ENCODE assay signal across 21 cellular contexts in the genomic region with DNA sequence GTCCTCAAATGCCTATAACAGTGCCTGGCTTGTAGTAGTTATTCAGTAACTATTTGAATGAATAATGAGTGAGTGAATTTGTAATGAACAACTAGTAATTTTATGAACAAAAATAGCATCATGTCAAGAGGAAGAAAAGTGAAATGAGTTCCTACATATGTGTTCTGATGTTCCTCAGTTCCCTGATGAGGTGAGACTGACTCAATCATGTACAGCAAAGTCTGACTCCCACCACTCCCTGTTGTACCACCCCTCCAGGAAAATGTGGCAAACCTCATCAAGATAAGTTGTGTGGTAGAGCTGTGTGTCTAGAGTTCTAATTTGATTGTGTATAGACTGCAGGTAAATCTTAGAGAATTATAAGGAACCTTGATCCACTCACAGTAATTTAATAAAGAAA.
DNase-seq lines count a peak whose midpoint lies in the region; ATAC-seq and TF ChIP-seq lines count a peak whose summit lies in the region.
"Had no signal": no experiment of that assay in that cellular context is flagged by ENCODE, and none has a peak within 500 bp of the region (broad histone marks: within the 10 kb centered on the region; RNA-seq: fewer than 3 reads in every experiment).

No MANE protein-coding gene starts in this region.

- H3K4me1 ChIP-seq in hepatocyte (ENCODE audit: insufficient read depth) = no peaks in the 10 kb centered on the region
- H3K4me1 ChIP-seq: HAP-1 had no signal

- peak overlapping the region; percentile 47 for H3K27ac Mint-ChIP-seq in activated CD4-positive, alpha-beta T cell treated with anti-CD3 and anti-CD28 coated beads, Interleukin-2, amount 10 ng/mL, durations not matched to agents 7 days and 5 days
- no peak overlapping the region for H3K27ac Mint-ChIP-seq in T-helper 2 cell treated with Interferon-gamma antibody and Interleukin-4, amounts not matched to agents 5 μg/mL and 100 μg/mL, for 36 hours
- no peak overlapping the region for H3K27ac Mint-ChIP-seq in natural killer cell
- H3K27ac Mint-ChIP-seq: GM23338, HFFc6 had no signal

- no peak for DNase-seq in activated CD4-positive, alpha-beta T cell treated with anti-CD3 and anti-CD28 coated beads, Interleukin-2, amount 10 ng/mL, durations not matched to agents 7 days and 5 days
- DNase-seq in activated CD4-positive, alpha-beta T cell treated with anti-CD3 and anti-CD28 coated beads for 1 hour = no peak
- DNase-seq in stimulated activated CD4-positive, alpha-beta T cell treated with anti-CD3 and anti-CD28 coated beads, Interleukin-1b, Interleukin-23, amount 100 ng/mL, for 48 hours = peak; percentile 13
- DNase-seq in stimulated activated CD4-positive, alpha-beta T cell treated with anti-CD3 and anti-CD28 coated beads, Interleukin-12 subunit alpha, Interleukin-12 subunit beta, amount 100 ng/mL, for 4 hours = no peak
- DNase-seq in T-helper 2 cell treated with Interferon-gamma antibody and Interleukin-4, amounts not matched to agents 5 μg/mL and 100 μg/mL, for 36 hours (ENCODE audit: low spot score) = peak; percentile 7
- DNase-seq in natural killer cell (no peak), hepatocyte (ENCODE audit: low spot score) (no peak)
- DNase-seq: DMS153, DND-41, HFFc6, IMR-90, KG1, MG63, NCI-H1105 treated with DMSO at 0.1 percent for 48 hours, NCI-H2029, NCI-H446, NCI-H524 treated with DMSO at 0.1 percent for 48 hours, NCI-H774, PC-3 had no signal

- no peaks in the 10 kb centered on the region for H3K27me3 ChIP-seq in hepatocyte
- H3K27me3 ChIP-seq: MG63 had no signal

- intact Hi-C loops in natural killer cell (cut with micrococcal nuclease) = no loop called here

- H3K36me3 ChIP-seq in hepatocyte (replicated peaks; ENCODE audit: insufficient read depth, low read depth) = no peaks in the 10 kb centered on the region
- H3K36me3 ChIP-seq: HAP-1, MG63 had no signal

- H3K79me2 ChIP-seq in hepatocyte = no peaks in the 10 kb centered on the region

- no peaks in the 10 kb centered on the region for H3K9me2 ChIP-seq in hepatocyte (replicated peaks; ENCODE audit: insufficient read depth)

- no peaks in the 10 kb centered on the region for H3K36me3 Mint-ChIP-seq in activated CD4-positive, alpha-beta T cell treated with anti-CD3 and anti-CD28 coated beads, Interleukin-2, amount 10 ng/mL, durations not matched to agents 7 days and 5 days (ENCODE audit: low read depth)
- H3K36me3 Mint-ChIP-seq in T-helper 2 cell treated with Interferon-gamma antibody and Interleukin-4, amounts not matched to agents 5 μg/mL and 100 μg/mL, for 36 hours (ENCODE audit: low read depth) = no peaks in the 10 kb centered on the region
- no peaks in the 10 kb centered on the region for H3K36me3 Mint-ChIP-seq in natural killer cell

- H3K4me3 Mint-ChIP-seq in activated CD4-positive, alpha-beta T cell treated with anti-CD3 and anti-CD28 coated beads, Interleukin-2, amount 10 ng/mL, durations not matched to agents 7 days and 5 days = no peak overlapping the region
- H3K4me3 Mint-ChIP-seq in T-helper 2 cell treated with Interferon-gamma antibody and Interleukin-4, amounts not matched to agents 5 μg/mL and 100 μg/mL, for 36 hours = no peak overlapping the region
- H3K4me3 Mint-ChIP-seq in natural killer cell = no peak overlapping the region
- H3K4me3 Mint-ChIP-seq: GM23338, HFFc6 had no signal

- H3K4me3 ChIP-seq in hepatocyte = no peak overlapping the region
- H3K4me3 ChIP-seq: GM23338, HAP-1, MG63 had no signal

- H3K27ac ChIP-seq in hepatocyte = no peak overlapping the region

- H3K9me3 ChIP-seq in hepatocyte (ENCODE audit: low read depth) = no peaks in the 10 kb centered on the region
- H3K9me3 ChIP-seq: HAP-1 had no signal

- CTCF ChIA-PET in activated CD4-positive, alpha-beta T cell treated with anti-CD3 and anti-CD28 coated beads, Interleukin-2, amount 10 ng/mL, durations not matched to agents 7 days and 5 days (lab: Charles Lee) = no interaction called here

- no peaks in the 10 kb centered on the region for H3K27me3 Mint-ChIP-seq in activated CD4-positive, alpha-beta T cell treated with anti-CD3 and anti-CD28 coated beads, Interleukin-2, amount 10 ng/mL, durations not matched to agents 7 days and 5 days
- no peaks in the 10 kb centered on the region for H3K27me3 Mint-ChIP-seq in T-helper 2 cell treated with Interferon-gamma antibody and Interleukin-4, amounts not matched to agents 5 μg/mL and 100 μg/mL, for 36 hours (ENCODE audit: low read depth)
- H3K27me3 Mint-ChIP-seq in natural killer cell (ENCODE audit: low read depth in 2 of 2) = peaks cover 0 to 3% of the 10 kb centered on the region in 2 donors

- peaks cover 11% of the 10 kb centered on the region for H3K4me1 Mint-ChIP-seq in activated CD4-positive, alpha-beta T cell treated with anti-CD3 and anti-CD28 coated beads, Interleukin-2, amount 10 ng/mL, durations not matched to agents 7 days and 5 days
- peaks cover 9% of the 10 kb centered on the region for H3K4me1 Mint-ChIP-seq in T-helper 2 cell treated with Interferon-gamma antibody and Interleukin-4, amounts not matched to agents 5 μg/mL and 100 μg/mL, for 36 hours (ENCODE audit: low read depth)
- no peaks in the 10 kb centered on the region for H3K4me1 Mint-ChIP-seq in natural killer cell

- H3K9me3 Mint-ChIP-seq in activated CD4-positive, alpha-beta T cell treated with anti-CD3 and anti-CD28 coated beads, Interleukin-2, amount 10 ng/mL, durations not matched to agents 7 days and 5 days = peaks cover 2% of the 10 kb centered on the region
- H3K9me3 Mint-ChIP-seq in T-helper 2 cell treated with Interferon-gamma antibody and Interleukin-4, amounts not matched to agents 5 μg/mL and 100 μg/mL, for 36 hours = no peaks in the 10 kb centered on the region
- no peaks in the 10 kb centered on the region for H3K9me3 Mint-ChIP-seq in natural killer cell
- H3K9me3 Mint-ChIP-seq: GM23338, HFFc6 had no signal

- no peaks in the 10 kb centered on the region for H4K20me1 ChIP-seq in hepatocyte (ENCODE audit: insufficient read depth, poor library complexity, severe bottlenecking)

- ATAC-seq in natural killer cell = no peak
- ATAC-seq: GM23338, PC-3 had no signal

- POLR2A ChIA-PET in activated CD4-positive, alpha-beta T cell treated with anti-CD3 and anti-CD28 coated beads, Interleukin-2, amount 10 ng/mL, durations not matched to agents 7 days and 5 days (lab: Charles Lee) = no interaction called here

- H2AFZ ChIP-seq in hepatocyte = no peak overlapping the region
- H2AFZ ChIP-seq: GM23338 had no signal

- TF ChIP-seq CTCF in natural killer cell (IDR thresholded peaks at IDR 0.05) = no peak
- no peak for TF ChIP-seq CTCF in hepatocyte (IDR thresholded peaks at IDR 0.05; ENCODE audit: poor library complexity)

- no peak overlapping the region for H3K4me2 ChIP-seq in hepatocyte
- H3K4me2 ChIP-seq: GM23338 had no signal

Comparison
In these comparisons a context has a peak if more than half of its experiments do, and no peak if none do; other contexts are left out.
1. DNase-seq: peak in stimulated activated CD4-positive, alpha-beta T cell treated with anti-CD3 and anti-CD28 coated beads, Interleukin-1b, Interleukin-23, amount 100 ng/mL, for 48 hours (single experiment) and T-helper 2 cell treated with Interferon-gamma antibody and Interleukin-4, amounts not matched to agents 5 μg/mL and 100 μg/mL, for 36 hours (single experiment); none in activated CD4-positive, alpha-beta T cell treated with anti-CD3 and anti-CD28 coated beads, Interleukin-2, amount 10 ng/mL, durations not matched to agents 7 days and 5 days (single experiment), activated CD4-positive, alpha-beta T cell treated with anti-CD3 and anti-CD28 coated beads for 1 hour (single experiment), stimulated activated CD4-positive, alpha-beta T cell treated with anti-CD3 and anti-CD28 coated beads, Interleukin-12 subunit alpha, Interleukin-12 subunit beta, amount 100 ng/mL, for 4 hours (single experiment), natural killer cell (single experiment) and hepatocyte (single experiment).